8 cellular contexts compared by ENCODE assay signal in the genomic region with DNA sequence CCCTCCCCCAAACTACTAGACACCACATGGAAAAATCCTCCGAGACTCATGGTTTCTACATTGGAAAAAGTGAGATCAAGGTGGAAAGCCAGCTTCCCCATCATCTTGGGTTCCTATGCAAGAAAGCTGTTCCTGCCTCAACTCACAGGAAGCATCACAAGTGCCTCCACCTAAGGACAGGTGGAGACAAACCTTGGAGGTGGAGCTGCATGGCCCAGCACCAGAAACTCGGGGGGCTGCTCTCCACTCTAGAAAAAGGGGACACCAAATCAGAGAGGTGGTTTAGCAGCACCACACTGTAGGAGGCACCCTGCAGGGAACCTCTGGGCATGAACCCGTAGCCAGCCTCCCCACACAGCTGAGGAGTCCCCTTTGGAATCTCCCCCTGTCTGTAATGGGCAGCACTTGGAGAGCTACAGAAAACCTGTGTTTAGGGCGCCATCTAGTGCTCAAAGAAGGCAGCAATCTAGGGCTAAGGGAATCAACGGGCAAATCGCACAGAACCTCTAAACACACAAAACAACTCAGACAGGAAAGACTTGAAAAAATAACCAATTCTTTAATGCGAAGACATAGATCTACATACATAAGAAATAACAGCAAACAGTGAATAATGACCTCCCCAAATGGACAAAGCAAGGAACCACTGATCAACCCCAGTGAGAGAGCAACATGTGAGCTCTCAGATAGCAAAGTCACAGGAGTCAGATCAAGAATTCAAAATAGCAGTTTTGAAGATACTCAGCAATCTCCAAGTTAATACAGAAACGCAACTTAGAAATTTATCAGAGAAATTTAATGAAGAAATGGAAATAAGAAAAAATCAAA. TPM values are rescaled to one million over a fixed set of nuclear protein-coding genes. Genes with fewer than 3 reads are reported as not detected.
DNase-seq lines count a peak whose midpoint lies in the region; ATAC-seq and TF ChIP-seq lines count a peak whose summit lies in the region.

No MANE protein-coding gene starts in this region.

- peaks cover 4% of the 10 kb centered on the region for H3K36me3 Mint-ChIP-seq in endodermal cell (ENCODE audit: low read depth)
- H3K36me3 Mint-ChIP-seq in stimulated activated naive B cell treated with anti-CD40 and anti-IgM and Interleukin-4, amounts not matched to agents 10 μg/mL and 1 μg/mL and 100 μg/mL, for 72 hours: peaks cover 0 to 3% of the 10 kb centered on the region in 2 donors

- peaks cover 2% of the 10 kb centered on the region for H3K4me1 Mint-ChIP-seq in endodermal cell
- H3K4me1 Mint-ChIP-seq in stimulated activated naive B cell treated with anti-CD40 and anti-IgM and Interleukin-4, amounts not matched to agents 10 μg/mL and 1 μg/mL and 100 μg/mL, for 72 hours: peaks cover 3 to 10% of the 10 kb centered on the region in 2 donors

- H3K27ac Mint-ChIP-seq in endodermal cell: no peak overlapping the region
- no peak overlapping the region for H3K27ac Mint-ChIP-seq in stimulated activated naive B cell treated with anti-CD40 and anti-IgM and Interleukin-4, amounts not matched to agents 10 μg/mL and 1 μg/mL and 100 μg/mL, for 72 hours

- TF ChIP-seq CTCF in 22Rv1 (IDR thresholded peaks at IDR 0.05) (peak; percentile 72), GM12872 (IDR thresholded peaks at IDR 0.05; ENCODE audit: insufficient read depth, low read depth, low read length) (peak; percentile 71), endodermal cell (conservative IDR thresholded peaks at IDR 0.05) (peak; percentile 84)

- peaks cover 53% of the 10 kb centered on the region for H3K9me3 Mint-ChIP-seq in endodermal cell
- H3K9me3 Mint-ChIP-seq in stimulated activated naive B cell treated with anti-CD40 and anti-IgM and Interleukin-4, amounts not matched to agents 10 μg/mL and 1 μg/mL and 100 μg/mL, for 72 hours: no peaks in the 10 kb centered on the region

- no peaks in the 10 kb centered on the region for H3K9me3 ChIP-seq in endodermal cell (ENCODE audit: control insufficient read depth, low read length)

- H3K4me1 ChIP-seq in endodermal cell (ENCODE audit: control insufficient read depth, insufficient read depth, low read length): no peaks in the 10 kb centered on the region

- peak; percentile 68 for DNase-seq in NCI-H748 (lab: John Stamatoyannopoulos, UW; ENCODE audit: unreplicated experiment)
- DNase-seq in activated CD8-positive, alpha-beta memory T cell treated with anti-CD3 and anti-CD28 coated beads for 48 hours (ENCODE audit: low read depth in 2 of 3, low spot score in 2 of 3): peak in 2 of 3 experiments; percentile 8 to 29
- DNase-seq in endodermal cell: peak; percentile 87
- DNase-seq in myocyte (ENCODE audit: low read depth): peak; percentile 66
- peak; percentile 41 for DNase-seq in stimulated activated naive B cell treated with anti-CD40 and anti-IgM and Interleukin-4, amounts not matched to agents 10 μg/mL and 1 μg/mL and 100 μg/mL, for 72 hours

- H3K36me3 ChIP-seq in endodermal cell (ENCODE audit: control insufficient read depth, insufficient read depth, low read length): no peaks in the 10 kb centered on the region

- H3K27me3 ChIP-seq in endodermal cell (ENCODE audit: control insufficient read depth, insufficient read depth, low read length, poor library complexity, severe bottlenecking): no peaks in the 10 kb centered on the region

- WGBS in endodermal cell (ENCODE audit: insufficient coverage in 1 of 2, insufficient read length in 1 of 2), 2 experiments: 0 to 34% methylated on average over 1 to 7 of the region's 8 CpGs

- H3K9ac ChIP-seq in endodermal cell (ENCODE audit: extremely low read depth, low read length, poor library complexity, severe bottlenecking): no peak overlapping the region

- no peak overlapping the region for H3K4me3 Mint-ChIP-seq in endodermal cell
- no peak overlapping the region for H3K4me3 Mint-ChIP-seq in stimulated activated naive B cell treated with anti-CD40 and anti-IgM and Interleukin-4, amounts not matched to agents 10 μg/mL and 1 μg/mL and 100 μg/mL, for 72 hours

- peak; percentile 73 for ATAC-seq in HG03097 (IDR thresholded peaks at IDR 0.05; ENCODE audit: low FRiP score, unreplicated experiment)
- ATAC-seq in stimulated activated naive B cell treated with anti-CD40 and anti-IgM and Interleukin-4, amounts not matched to agents 10 μg/mL and 1 μg/mL and 100 μg/mL, for 72 hours (replicated peaks): peak; percentile 78 to 95

- no peaks in the 10 kb centered on the region for H3K27me3 Mint-ChIP-seq in endodermal cell (ENCODE audit: insufficient read depth)
- H3K27me3 Mint-ChIP-seq in stimulated activated naive B cell treated with anti-CD40 and anti-IgM and Interleukin-4, amounts not matched to agents 10 μg/mL and 1 μg/mL and 100 μg/mL, for 72 hours: peaks cover 0 to 8% of the 10 kb centered on the region in 2 donors

- no peak overlapping the region for H3K4me3 ChIP-seq in endodermal cell (ENCODE audit: low read length)

- H3K27ac ChIP-seq in 22Rv1: no peak overlapping the region
- no peak overlapping the region for H3K27ac ChIP-seq in endodermal cell (ENCODE audit: low read depth, low read length)

RNA-seq across cellular contexts. Expression of gene ZBTB33, which starts 37.0 kb away (rescaled TPM):
- total RNA-seq in endodermal cell: 10 to 100 TPM; 19.0 to 19.2 TPM
- 22.9 TPM for polyA plus RNA-seq in endodermal cell (2013, experiment 1 of 2)
- polyA plus RNA-seq in endodermal cell (2013, experiment 2 of 2): 23.1 TPM
- 17.9 and 20.0 TPM in 2 replicates for total RNA-seq in myocyte
- 4.2 TPM for polyA plus RNA-seq in myocyte (2012)

RNA-seq across cellular contexts. Expression of gene RHOXF2, which starts 55.2 kb away (rescaled TPM):
- not detected for total RNA-seq in endodermal cell
- not detected for polyA plus RNA-seq in endodermal cell (2013, experiment 1 of 2)
- polyA plus RNA-seq in endodermal cell (2013, experiment 2 of 2): not detected
- not detected in 2 replicates for total RNA-seq in myocyte
- polyA plus RNA-seq in myocyte (2012): not detected

Comparison
In these comparisons a context has a peak if more than half of its experiments do, and no peak if none do; other contexts are left out.
1. DNase-seq: peak in every context shown above with its lines; median percentile 87 in endodermal cell; 68 in NCI-H748; 66 in myocyte; 41 in stimulated activated naive B cell treated with anti-CD40 and anti-IgM and Interleukin-4, amounts not matched to agents 10 μg/mL and 1 μg/mL and 100 μg/mL, for 72 hours; 18 in activated CD8-positive, alpha-beta memory T cell treated with anti-CD3 and anti-CD28 coated beads for 48 hours.